ENCODE assay signal across 13 cellular contexts in the genomic region with DNA sequence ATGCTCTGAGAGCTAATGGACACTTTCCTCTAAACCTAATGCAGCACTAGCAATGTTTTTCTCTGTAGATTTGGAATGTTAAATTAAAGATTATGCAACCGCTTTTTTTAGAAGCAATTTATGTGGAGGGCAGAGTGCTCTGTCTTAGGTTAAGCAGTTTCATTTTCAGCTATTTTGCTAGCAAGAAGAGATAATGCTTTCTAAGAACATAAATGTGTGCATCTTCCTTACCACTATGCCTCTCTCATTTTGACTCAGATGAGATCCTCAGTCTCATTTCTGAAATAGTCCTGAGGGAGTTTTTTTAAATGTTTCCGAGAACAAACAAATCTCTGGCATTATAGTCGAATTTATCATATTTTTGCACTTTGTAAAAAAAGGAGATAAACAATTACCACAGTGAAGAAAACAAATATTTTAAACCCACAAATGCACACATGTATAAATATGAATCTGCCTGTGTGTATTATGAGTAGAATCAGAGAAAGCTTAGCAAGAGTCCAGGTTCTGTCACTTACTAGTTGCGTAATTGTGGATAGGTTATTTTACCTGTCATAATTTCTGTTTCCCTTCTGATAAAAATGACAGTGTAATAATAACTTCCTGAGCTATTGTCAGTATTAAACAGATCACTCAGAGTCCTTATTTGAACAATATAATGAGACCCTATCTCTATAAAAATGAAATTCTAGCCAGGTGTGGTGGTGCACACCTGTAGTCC.
A peak's percentile ranks its signal among the peaks of the same experiment; 100 is the strongest.
DNase-seq lines count a peak whose midpoint lies in the region; ATAC-seq and TF ChIP-seq lines count a peak whose summit lies in the region.
"Had no signal": no experiment of that assay in that cellular context is flagged by ENCODE, and none has a peak within 500 bp of the region (broad histone marks: within the 10 kb centered on the region; RNA-seq: fewer than 3 reads in every experiment).

No MANE protein-coding gene starts in this region.

- ATAC-seq in activated naive CD8-positive, alpha-beta T cell treated with anti-CD3 and anti-CD28 coated beads, Interleukin-2, amount 10 ng/mL, durations not matched to agents 7 days and 5 days (ENCODE audit: low read depth), result peak; percentile 87
- peak; percentile 86 for ATAC-seq in HG02571 (IDR thresholded peaks at IDR 0.05; ENCODE audit: unreplicated experiment)
- peak; percentile 90 for ATAC-seq in HG03439 (IDR thresholded peaks at IDR 0.05; ENCODE audit: unreplicated experiment)
- peak; percentile 96 for ATAC-seq in stimulated activated effector memory CD8-positive, alpha-beta T cell treated with anti-CD3 and anti-CD28 coated beads, Interleukin-12 subunit alpha, Interleukin-12 subunit beta, amount 100 ng/mL, for 72 hours
- ATAC-seq: heart right ventricle had no signal

- peaks cover 2% of the 10 kb centered on the region for H3K36me3 Mint-ChIP-seq in activated naive CD8-positive, alpha-beta T cell treated with anti-CD3 and anti-CD28 coated beads, Interleukin-2, amount 10 ng/mL, durations not matched to agents 7 days and 5 days
- no peaks in the 10 kb centered on the region for H3K36me3 Mint-ChIP-seq in activated naive CD8-positive, alpha-beta T cell treated with anti-CD3 and anti-CD28 coated beads for 36 hours
- no peaks in the 10 kb centered on the region for H3K36me3 Mint-ChIP-seq in stimulated activated effector memory CD8-positive, alpha-beta T cell treated with anti-CD3 and anti-CD28 coated beads, Interleukin-12 subunit alpha, Interleukin-12 subunit beta, amount 100 ng/mL, for 72 hours

- no peak for TF ChIP-seq CTCF in vagina (IDR thresholded peaks at IDR 0.05)

- H3K4me1 ChIP-seq in vagina, result no peaks in the 10 kb centered on the region
- H3K4me1 ChIP-seq: heart right ventricle, SJCRH30 had no signal

- no peak overlapping the region for H3K4me3 ChIP-seq in vagina
- H3K4me3 ChIP-seq: heart right ventricle, SJCRH30, skin epidermis had no signal

- H3K27ac Mint-ChIP-seq in activated naive CD8-positive, alpha-beta T cell treated with anti-CD3 and anti-CD28 coated beads, Interleukin-2, amount 10 ng/mL, durations not matched to agents 7 days and 5 days, result peak overlapping the region; percentile 65
- no peak overlapping the region for H3K27ac Mint-ChIP-seq in activated naive CD8-positive, alpha-beta T cell treated with anti-CD3 and anti-CD28 coated beads for 36 hours
- H3K27ac Mint-ChIP-seq in stimulated activated effector memory CD8-positive, alpha-beta T cell treated with anti-CD3 and anti-CD28 coated beads, Interleukin-12 subunit alpha, Interleukin-12 subunit beta, amount 100 ng/mL, for 72 hours, result no peak overlapping the region

- H3K27ac ChIP-seq in vagina, result no peak overlapping the region
- H3K27ac ChIP-seq: heart right ventricle, SJCRH30, skin epidermis had no signal

- POLR2A ChIA-PET in activated naive CD8-positive, alpha-beta T cell treated with anti-CD3 and anti-CD28 coated beads, Interleukin-2, amount 10 ng/mL, durations not matched to agents 7 days and 5 days (lab: Charles Lee), result interaction anchor here (1.7 kb wide), 1 partner anchor 91 kb away, joined by 5 read pairs; no protein-coding TSS in a partner anchor

- H3K9me3 ChIP-seq in vagina, result no peaks in the 10 kb centered on the region
- H3K9me3 ChIP-seq: heart right ventricle, SJCRH30 had no signal

- no peaks in the 10 kb centered on the region for H3K9me3 Mint-ChIP-seq in activated naive CD8-positive, alpha-beta T cell treated with anti-CD3 and anti-CD28 coated beads, Interleukin-2, amount 10 ng/mL, durations not matched to agents 7 days and 5 days
- no peaks in the 10 kb centered on the region for H3K9me3 Mint-ChIP-seq in activated naive CD8-positive, alpha-beta T cell treated with anti-CD3 and anti-CD28 coated beads for 36 hours
- H3K9me3 Mint-ChIP-seq in stimulated activated effector memory CD8-positive, alpha-beta T cell treated with anti-CD3 and anti-CD28 coated beads, Interleukin-12 subunit alpha, Interleukin-12 subunit beta, amount 100 ng/mL, for 72 hours, result no peaks in the 10 kb centered on the region

- H3K27me3 ChIP-seq in vagina, result no peaks in the 10 kb centered on the region
- H3K27me3 ChIP-seq: heart right ventricle had no signal

- no peak for DNase-seq in activated naive CD8-positive, alpha-beta T cell treated with anti-CD3 and anti-CD28 coated beads, Interleukin-2, amount 10 ng/mL, durations not matched to agents 7 days and 5 days
- DNase-seq in activated naive CD8-positive, alpha-beta T cell treated with anti-CD3 and anti-CD28 coated beads for 36 hours, result no peak
- no peak for DNase-seq in stimulated activated effector memory CD8-positive, alpha-beta T cell treated with anti-CD3 and anti-CD28 coated beads, Interleukin-12 subunit alpha, Interleukin-12 subunit beta, amount 100 ng/mL, for 72 hours (ENCODE audit: low spot score in 2 of 2)
- DNase-seq in NCI-H446 (lab: John Stamatoyannopoulos, UW), result no peak
- no peak for DNase-seq in vagina (ENCODE audit: extremely low spot score in 2 of 2)
- DNase-seq in pons (ENCODE audit: low spot score), result no peak
- DNase-seq: GDM1, heart right ventricle, NCI-H2081 treated with DMSO at 0.1 percent for 48 hours, SJCRH30 had no signal

- intact Hi-C loops in vagina (cut with DNase I), result no loop called here

- peaks cover 15% of the 10 kb centered on the region for H3K4me1 Mint-ChIP-seq in activated naive CD8-positive, alpha-beta T cell treated with anti-CD3 and anti-CD28 coated beads, Interleukin-2, amount 10 ng/mL, durations not matched to agents 7 days and 5 days
- peaks cover 11% of the 10 kb centered on the region for H3K4me1 Mint-ChIP-seq in activated naive CD8-positive, alpha-beta T cell treated with anti-CD3 and anti-CD28 coated beads for 36 hours
- H3K4me1 Mint-ChIP-seq in stimulated activated effector memory CD8-positive, alpha-beta T cell treated with anti-CD3 and anti-CD28 coated beads, Interleukin-12 subunit alpha, Interleukin-12 subunit beta, amount 100 ng/mL, for 72 hours, result peaks cover 17% of the 10 kb centered on the region

- peaks cover 1% of the 10 kb centered on the region for H3K27me3 Mint-ChIP-seq in activated naive CD8-positive, alpha-beta T cell treated with anti-CD3 and anti-CD28 coated beads, Interleukin-2, amount 10 ng/mL, durations not matched to agents 7 days and 5 days
- H3K27me3 Mint-ChIP-seq in activated naive CD8-positive, alpha-beta T cell treated with anti-CD3 and anti-CD28 coated beads for 36 hours, result peaks cover 6% of the 10 kb centered on the region

- no peaks in the 10 kb centered on the region for H3K36me3 ChIP-seq in vagina
- H3K36me3 ChIP-seq: heart right ventricle, SJCRH30 had no signal

- no peak for TF ChIP-seq POLR2A in vagina (IDR thresholded peaks at IDR 0.05)

- peak overlapping the region; percentile 41 for H3K4me3 Mint-ChIP-seq in activated naive CD8-positive, alpha-beta T cell treated with anti-CD3 and anti-CD28 coated beads, Interleukin-2, amount 10 ng/mL, durations not matched to agents 7 days and 5 days
- H3K4me3 Mint-ChIP-seq in activated naive CD8-positive, alpha-beta T cell treated with anti-CD3 and anti-CD28 coated beads for 36 hours, result no peak overlapping the region
- peak overlapping the region; percentile 38 for H3K4me3 Mint-ChIP-seq in stimulated activated effector memory CD8-positive, alpha-beta T cell treated with anti-CD3 and anti-CD28 coated beads, Interleukin-12 subunit alpha, Interleukin-12 subunit beta, amount 100 ng/mL, for 72 hours
